Comparison of ENCODE assay signal across 2 cellular contexts in the genomic region with DNA sequence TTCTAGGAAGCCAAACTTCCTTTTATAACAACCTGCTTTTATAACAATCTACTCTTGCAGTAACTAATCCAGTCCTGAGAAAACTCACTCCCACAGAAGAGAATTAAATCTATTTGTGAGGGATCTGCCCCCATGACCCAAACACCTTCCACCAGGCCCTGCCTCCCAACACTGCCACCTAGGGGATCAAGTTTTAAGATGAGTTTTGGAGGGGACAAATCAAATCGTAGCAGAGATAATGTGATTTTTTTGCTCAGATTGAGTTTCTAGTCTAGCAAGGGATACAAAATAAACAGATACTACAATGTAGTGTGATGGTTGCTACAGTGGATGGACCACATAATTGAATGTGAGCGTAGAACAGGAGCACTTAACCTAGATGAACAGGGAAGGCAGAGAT.
A peak's percentile ranks its signal among the peaks of the same experiment; 100 is the strongest.
TF ChIP-seq lines count a peak whose summit lies in the region.

No MANE protein-coding gene starts in this region.

TF ChIP-seq in Ishikawa, 13 proteins besides CTCF, POLR2A, EP300 and RAD21:
- TF ChIP-seq CREB1 (IDR thresholded peaks at IDR 0.05; ENCODE audit: low read depth) (no peak), NFIC (IDR thresholded peaks at IDR 0.05) (no peak), TEAD4 (IDR thresholded peaks at IDR 0.05) (no peak)
- TF ChIP-seq, protein P1, sequence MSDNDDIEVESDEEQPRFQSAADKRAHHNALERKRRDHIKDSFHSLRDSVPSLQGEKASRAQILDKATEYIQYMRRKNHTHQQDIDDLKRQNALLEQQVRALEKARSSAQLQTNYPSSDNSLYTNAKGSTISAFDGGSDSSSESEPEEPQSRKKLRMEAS (IDR thresholded peaks at IDR 0.05) = no peak

TF ChIP-seq in K562, 482 proteins besides CTCF, POLR2A, EP300 and RAD21:
- TF ChIP-seq RBM17 (IDR thresholded peaks at IDR 0.05; ENCODE audit: borderline replicate concordance, low read depth, low read length) (no peak), CBX3 (IDR thresholded peaks at IDR 0.05; ENCODE audit: borderline replicate concordance in 1 of 2, low read length in 2 of 2) (peak in 1 of 2 experiments; percentile 36; a peak in 1 of 3 replicates), HDAC1 (IDR thresholded peaks at IDR 0.05) (peak in 1 of 2 experiments; percentile 43; a peak in 1 of 4 replicates), KDM1A (IDR thresholded peaks at IDR 0.05) (peak; percentile 75 to 84; a peak in 3 of 4 replicates)
- TF ChIP-seq, protein P2, sequence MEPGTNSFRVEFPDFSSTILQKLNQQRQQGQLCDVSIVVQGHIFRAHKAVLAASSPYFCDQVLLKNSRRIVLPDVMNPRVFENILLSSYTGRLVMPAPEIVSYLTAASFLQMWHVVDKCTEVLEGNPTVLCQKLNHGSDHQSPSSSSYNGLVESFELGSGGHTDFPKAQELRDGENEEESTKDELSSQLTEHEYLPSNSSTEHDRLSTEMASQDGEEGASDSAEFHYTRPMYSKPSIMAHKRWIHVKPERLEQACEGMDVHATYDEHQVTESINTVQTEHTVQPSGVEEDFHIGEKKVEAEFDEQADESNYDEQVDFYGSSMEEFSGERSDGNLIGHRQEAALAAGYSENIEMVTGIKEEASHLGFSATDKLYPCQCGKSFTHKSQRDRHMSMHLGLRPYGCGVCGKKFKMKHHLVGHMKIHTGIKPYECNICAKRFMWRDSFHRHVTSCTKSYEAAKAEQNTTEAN (CRISPR knock-in tag; IDR thresholded peaks at IDR 0.05) = no peak
- TF ChIP-seq, protein P3, sequence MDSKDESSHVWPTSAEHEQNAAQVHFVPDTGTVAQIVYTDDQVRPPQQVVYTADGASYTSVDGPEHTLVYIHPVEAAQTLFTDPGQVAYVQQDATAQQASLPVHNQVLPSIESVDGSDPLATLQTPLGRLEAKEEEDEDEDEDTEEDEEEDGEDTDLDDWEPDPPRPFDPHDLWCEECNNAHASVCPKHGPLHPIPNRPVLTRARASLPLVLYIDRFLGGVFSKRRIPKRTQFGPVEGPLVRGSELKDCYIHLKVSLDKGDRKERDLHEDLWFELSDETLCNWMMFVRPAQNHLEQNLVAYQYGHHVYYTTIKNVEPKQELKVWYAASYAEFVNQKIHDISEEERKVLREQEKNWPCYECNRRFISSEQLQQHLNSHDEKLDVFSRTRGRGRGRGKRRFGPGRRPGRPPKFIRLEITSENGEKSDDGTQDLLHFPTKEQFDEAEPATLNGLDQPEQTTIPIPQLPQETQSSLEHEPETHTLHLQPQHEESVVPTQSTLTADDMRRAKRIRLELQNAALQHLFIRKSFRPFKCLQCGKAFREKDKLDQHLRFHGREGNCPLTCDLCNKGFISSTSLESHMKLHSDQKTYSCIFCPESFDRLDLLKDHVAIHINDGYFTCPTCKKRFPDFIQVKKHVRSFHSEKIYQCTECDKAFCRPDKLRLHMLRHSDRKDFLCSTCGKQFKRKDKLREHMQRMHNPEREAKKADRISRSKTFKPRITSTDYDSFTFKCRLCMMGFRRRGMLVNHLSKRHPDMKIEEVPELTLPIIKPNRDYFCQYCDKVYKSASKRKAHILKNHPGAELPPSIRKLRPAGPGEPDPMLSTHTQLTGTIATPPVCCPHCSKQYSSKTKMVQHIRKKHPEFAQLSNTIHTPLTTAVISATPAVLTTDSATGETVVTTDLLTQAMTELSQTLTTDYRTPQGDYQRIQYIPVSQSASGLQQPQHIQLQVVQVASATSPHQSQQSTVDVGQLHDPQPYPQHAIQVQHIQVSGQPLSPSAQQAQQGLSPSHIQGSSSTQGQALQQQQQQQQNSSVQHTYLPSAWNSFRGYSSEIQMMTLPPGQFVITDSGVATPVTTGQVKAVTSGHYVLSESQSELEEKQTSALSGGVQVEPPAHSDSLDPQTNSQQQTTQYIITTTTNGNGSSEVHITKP (IDR thresholded peaks at IDR 0.05; ENCODE audit: partially characterized antibody) = peak; percentile 42
